Comparison of ENCODE assay signal across 9 cellular contexts in genomic region chr12:24997970-24998582, GRCh38. TPM values are rescaled to one million over a fixed set of nuclear protein-coding genes. Genes with fewer than 3 reads are reported as not detected.
DNase-seq lines count a peak whose midpoint lies in the region; ATAC-seq, FAIRE-seq and TF ChIP-seq lines count a peak whose summit lies in the region.
"Had no signal": no experiment of that assay in that cellular context is flagged by ENCODE, and none has a peak within 500 bp of the region (broad histone marks: within the 10 kb centered on the region; RNA-seq: fewer than 3 reads in every experiment).

No MANE protein-coding gene starts in this region.

- no peak for TF ChIP-seq CTCF in tibial artery (IDR thresholded peaks at IDR 0.05)

- intact Hi-C loops in tibial artery (cut with DNase I; ENCODE audit: low total_unique reads), result no loop called here

- peak overlapping the region; percentile 69 to 94 (median 82) for H3K4me3 Mint-ChIP-seq in IgD-negative memory B cell

- no peaks in the 10 kb centered on the region for H3K36me3 Mint-ChIP-seq in IgD-negative memory B cell

- peaks cover 41 to 58% (median 51%) of the 10 kb centered on the region in 3 donors for H3K4me1 Mint-ChIP-seq in IgD-negative memory B cell

- no peaks in the 10 kb centered on the region for H3K36me3 ChIP-seq in tibial artery
- H3K36me3 ChIP-seq: SJCRH30 had no signal

- in situ Hi-C loops in KBM-7 (cut with MboI; ENCODE audit: low pct_unique_long_range_greater_than_20kb, low sequenced_read_pairs), result loop anchor here (25.0 kb wide), 2 partner anchors 139 to 414 kb away; no protein-coding TSS in a partner anchor

- no peak overlapping the region for H3K4me3 ChIP-seq in tibial artery
- H3K4me3 ChIP-seq: SJCRH30 had no signal

- H3K27me3 Mint-ChIP-seq in IgD-negative memory B cell, result peaks cover 1% of the 10 kb centered on the region

- peaks cover 0 to 27% (median 11%) of the 10 kb centered on the region in 4 donors for H3K4me1 ChIP-seq in tibial artery

- no peaks in the 10 kb centered on the region for H3K27me3 ChIP-seq in tibial artery
- H3K27me3 ChIP-seq: SJCRH30 had no signal

- no peaks in the 10 kb centered on the region for H3K9me3 ChIP-seq in tibial artery
- H3K9me3 ChIP-seq: SJCRH30 had no signal

- peak overlapping the region; percentile 23 to 59 for H3K27ac ChIP-seq in tibial artery
- H3K27ac ChIP-seq: SJCRH30 had no signal

- DNase-seq in GM12892 (ENCODE audit: insufficient read length) (no peak), tibial artery (no peak), KBM-7 (no peak), anterior cingulate cortex (lab: John Stamatoyannopoulos, UW) (no peak)
- DNase-seq in activated CD4-positive, CD25-positive, alpha-beta regulatory T cell treated with anti-CD3 and anti-CD28 coated beads, Interleukin-2, amount 50 U/mL, for 72 hours, result no peak

- H3K27ac Mint-ChIP-seq in IgD-negative memory B cell, result peak overlapping the region; percentile 14 to 94 (median 86)

- peak; percentile 83 for ATAC-seq in GM21576 (IDR thresholded peaks at IDR 0.05; ENCODE audit: unreplicated experiment)

- no peak for TF ChIP-seq POLR2A in GM12892 (IDR thresholded peaks at IDR 0.05; ENCODE audit: low read depth, low read length)

- H3K9me3 Mint-ChIP-seq in IgD-negative memory B cell, result no peaks in the 10 kb centered on the region

- peak; percentile 82 for FAIRE-seq in GM12892 (lab: Jason Lieb, UNC)
- FAIRE-seq in endometrium (lab: Jason Lieb, UNC), result peak; percentile 94

RNA-seq across cellular contexts. Expression of gene BCAT1, which starts 49.2 kb away (rescaled TPM):
- 60.5 TPM for polyA plus RNA-seq in GM12892 (2012; ENCODE audit: missing spikeins)
- 11.5 TPM for polyA plus RNA-seq in IgD-negative memory B cell
